9 cellular contexts compared by ENCODE assay signal in the genomic region with DNA sequence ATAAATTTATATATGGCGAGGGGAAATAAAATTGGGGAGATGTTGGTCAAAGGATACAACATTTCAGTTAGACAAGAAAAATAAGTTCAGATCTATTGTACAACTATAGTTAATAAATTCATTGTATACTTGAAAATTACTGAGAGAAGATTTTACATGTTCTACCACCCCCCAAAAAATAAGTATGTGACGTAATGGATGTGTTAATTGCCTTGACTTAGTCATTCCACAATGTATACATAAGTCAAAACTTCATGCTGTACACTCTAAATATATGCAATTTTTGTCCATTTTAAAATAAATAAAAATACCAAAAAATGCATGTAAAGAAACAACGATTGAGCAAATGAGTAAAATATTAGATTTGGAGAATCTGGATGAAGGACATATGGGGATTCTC. TPM values are rescaled to one million over a fixed set of nuclear protein-coding genes. Genes with fewer than 3 reads are reported as not detected.
DNase-seq lines count a peak whose midpoint lies in the region; ATAC-seq and TF ChIP-seq lines count a peak whose summit lies in the region.
"Had no signal": no experiment of that assay in that cellular context is flagged by ENCODE, and none has a peak within 500 bp of the region (broad histone marks: within the 10 kb centered on the region; RNA-seq: fewer than 3 reads in every experiment).

No MANE protein-coding gene starts in this region.

- H3K36me3 ChIP-seq in CD4-positive, alpha-beta memory T cell (ENCODE audit: insufficient read depth, low read length), result no peaks in the 10 kb centered on the region
- H3K36me3 ChIP-seq in effector memory CD4-positive, alpha-beta T cell (ENCODE audit: control insufficient read depth, insufficient read depth, low read length), result peaks cover 1% of the 10 kb centered on the region
- H3K36me3 ChIP-seq in neuron (ENCODE audit: insufficient read depth, low read length), result peaks cover 6% of the 10 kb centered on the region

- peaks cover 11 to 34% (median 25%) of the 10 kb centered on the region in 4 donors for H3K4me1 Mint-ChIP-seq in CD4-positive, alpha-beta memory T cell

- no peak for ATAC-seq in HG03280 (IDR thresholded peaks at IDR 0.05; ENCODE audit: unreplicated experiment)

- no peaks in the 10 kb centered on the region for H3K27me3 Mint-ChIP-seq in CD4-positive, alpha-beta memory T cell

- DNase-seq in CD4-positive, alpha-beta memory T cell, result no peak
- no peak for DNase-seq in NB4 (ENCODE audit: low read depth)
- DNase-seq in effector memory CD4-positive, alpha-beta T cell, result no peak
- no peak for DNase-seq in AG08395 (ENCODE audit: low spot score)
- DNase-seq in NCI-H226, result no peak
- no peak for DNase-seq in NCI-H146 treated with DMSO at 0.1 percent for 48 hours (lab: John Stamatoyannopoulos, UW; ENCODE audit: unreplicated experiment)
- DNase-seq: activated CD4-positive, CD25-positive, alpha-beta regulatory T cell had no signal

- peaks cover 31% of the 10 kb centered on the region for H3K4me1 ChIP-seq in CD4-positive, alpha-beta memory T cell (ENCODE audit: insufficient read depth, low read length)
- H3K4me1 ChIP-seq in effector memory CD4-positive, alpha-beta T cell (ENCODE audit: control insufficient read depth, insufficient read depth, low read length, poor library complexity, severe bottlenecking), result no peaks in the 10 kb centered on the region
- peaks cover 26% of the 10 kb centered on the region for H3K4me1 ChIP-seq in neuron (ENCODE audit: insufficient read depth, low read length)

- TF ChIP-seq POLR2A in NB4 (IDR thresholded peaks at IDR 0.05; ENCODE audit: extremely low read depth, insufficient read length), result no peak

- H3K9me3 ChIP-seq in CD4-positive, alpha-beta memory T cell (ENCODE audit: control insufficient read depth in 1 of 2, low read length in 2 of 2), result no peaks in the 10 kb centered on the region
- no peaks in the 10 kb centered on the region for H3K9me3 ChIP-seq in effector memory CD4-positive, alpha-beta T cell (ENCODE audit: control insufficient read depth, low read length)
- H3K9me3 ChIP-seq in neuron (ENCODE audit: low read length), result no peaks in the 10 kb centered on the region

- H3K36me3 Mint-ChIP-seq in CD4-positive, alpha-beta memory T cell, result peaks cover 6 to 7% of the 10 kb centered on the region in 2 donors

- POLR2A ChIA-PET in CD4-positive, alpha-beta memory T cell (lab: Charles Lee; ENCODE audit: partially characterized antibody), result no interaction called here

- H3K4me3 Mint-ChIP-seq in CD4-positive, alpha-beta memory T cell, result peak overlapping the region; percentile 46 to 96 (median 91)

- peaks cover 0 to 2% (median 0%) of the 10 kb centered on the region in 8 donors for H3K9me3 Mint-ChIP-seq in CD4-positive, alpha-beta memory T cell

- peak overlapping the region; percentile 9 to 100 (median 88) for H3K27ac Mint-ChIP-seq in CD4-positive, alpha-beta memory T cell

- TF ChIP-seq CTCF in NB4 (IDR thresholded peaks at IDR 0.05; ENCODE audit: low read depth, low read length), result no peak

- CTCF ChIA-PET in CD4-positive, alpha-beta memory T cell (lab: Charles Lee; ENCODE audit: partially characterized antibody), result no interaction called here

- no peak overlapping the region for H2AFZ ChIP-seq in neuron (ENCODE audit: low read depth, low read length)

- intact Hi-C loops in CD4-positive, alpha-beta memory T cell (cut with micrococcal nuclease), result loop anchor here (5.0 kb wide), 2 partner anchors 133 to 423 kb away; a partner anchor contains a TSS

- H3K27ac ChIP-seq in CD4-positive, alpha-beta memory T cell (ENCODE audit: low read depth, low read length), result no peak overlapping the region
- H3K27ac ChIP-seq in effector memory CD4-positive, alpha-beta T cell (ENCODE audit: insufficient read depth, low read length, poor library complexity, severe bottlenecking), result peak overlapping the region; percentile 94

- no peaks in the 10 kb centered on the region for H3K27me3 ChIP-seq in CD4-positive, alpha-beta memory T cell (ENCODE audit: insufficient read depth, low read length)
- no peaks in the 10 kb centered on the region for H3K27me3 ChIP-seq in effector memory CD4-positive, alpha-beta T cell (replicated peaks; ENCODE audit: control insufficient read depth, insufficient read depth, low read length, poor library complexity, severe bottlenecking)
- no peaks in the 10 kb centered on the region for H3K27me3 ChIP-seq in neuron (ENCODE audit: insufficient read depth, low read length)

- no peak overlapping the region for H3K4me3 ChIP-seq in CD4-positive, alpha-beta memory T cell (ENCODE audit: low read length in 2 of 2)
- H3K4me3 ChIP-seq in NB4 (ENCODE audit: low read depth, low read length), result peak overlapping the region; percentile 93
- no peak overlapping the region for H3K4me3 ChIP-seq in effector memory CD4-positive, alpha-beta T cell (ENCODE audit: insufficient read depth, low read depth, low read length, poor library complexity, severe bottlenecking)
- H3K4me3 ChIP-seq in neuron (ENCODE audit: low read length), result peak overlapping the region; percentile 73

RNA-seq across cellular contexts. Expression of a gene that starts 1.8 kb away (rescaled TPM):
- 10 to 100 TPM; 78.4 to 81.4 TPM for total RNA-seq in CD4-positive, alpha-beta memory T cell
- polyA plus RNA-seq in CD4-positive, alpha-beta memory T cell, result 10 to 100 TPM; 36.6 to 45.3 TPM

RNA-seq across cellular contexts. Expression of a gene that starts 16.1 kb away (rescaled TPM):
- 10 to 100 TPM; 52.9 to 57.4 TPM for total RNA-seq in CD4-positive, alpha-beta memory T cell
- polyA plus RNA-seq in CD4-positive, alpha-beta memory T cell, result 10 to 100 TPM in 1 of 2 donors, 1 to 10 TPM in 1; 1.6 to 24.5 TPM

RNA-seq across cellular contexts. Expression of a gene that starts 41.0 kb away (rescaled TPM):
- total RNA-seq in CD4-positive, alpha-beta memory T cell, result 100 to 1,000 TPM; 129 to 136 TPM
- 100 to 1,000 TPM; 149 to 167 TPM for polyA plus RNA-seq in CD4-positive, alpha-beta memory T cell

Comparison
In these comparisons a context has a peak if more than half of its experiments do, and no peak if none do; other contexts are left out.
1. H3K4me3 ChIP-seq: peak in NB4 (single experiment) and neuron (single experiment); none in CD4-positive, alpha-beta memory T cell (0 of 2) and effector memory CD4-positive, alpha-beta T cell (single experiment).